Comparison of ENCODE assay signal across 10 cellular contexts in genomic region chr15:90214553-90215205, GRCh38. TPM values are rescaled to one million over a fixed set of nuclear protein-coding genes. Genes with fewer than 3 reads are reported as not detected.
DNase-seq lines count a peak whose midpoint lies in the region; FAIRE-seq and TF ChIP-seq lines count a peak whose summit lies in the region.
"Had no signal": no experiment of that assay in that cellular context is flagged by ENCODE, and none has a peak within 500 bp of the region (broad histone marks: within the 10 kb centered on the region; RNA-seq: fewer than 3 reads in every experiment).

No MANE protein-coding gene starts in this region.

- peak overlapping the region in 1 of 4 donors; percentile 6 for H3K27ac ChIP-seq in esophagus muscularis mucosa (replicated peaks in 1 of 4)
- peak overlapping the region in 7 of 8 donors; percentile 43 to 86 (median 69) for H3K27ac ChIP-seq in spleen

- no peak for FAIRE-seq in GM12891 (lab: Jason Lieb, UNC)

- TF ChIP-seq EP300 in esophagus muscularis mucosa (IDR thresholded peaks at IDR 0.05): no peak

- peak in 2 of 3 experiments; percentile 6 to 35 for TF ChIP-seq CTCF in esophagus muscularis mucosa (IDR thresholded peaks at IDR 0.05)
- TF ChIP-seq CTCF in spleen (IDR thresholded peaks at IDR 0.05 in 8 of 11, conservative IDR thresholded peaks at IDR 0.05 in 3 of 11): peak in 4 of 11 experiments; percentile 10 to 27 (median 15)

- H3K27me3 ChIP-seq in esophagus muscularis mucosa (no peaks in the 10 kb centered on the region), spleen (replicated peaks in 1 of 7) (no peaks in the 10 kb centered on the region)

- H3K4me1 ChIP-seq in esophagus muscularis mucosa (peaks cover 40 to 55% (median 50%) of the 10 kb centered on the region in 4 donors), spleen (peaks cover 40 to 100% (median 78%) of the 10 kb centered on the region in 6 donors)

- WGBS in esophagus muscularis mucosa: 77% methylated on average over 8 of the region's 8 CpGs
- 60 to 70% (median 64%) methylated on average over 8 of the region's 8 CpGs for WGBS in spleen, 5 donors

- peak; percentile 33 for DNase-seq in NCI-H82 (lab: John Stamatoyannopoulos, UW)
- DNase-seq in NCI-H82 treated with DMSO at 0.1 percent for 48 hours (lab: John Stamatoyannopoulos, UW; ENCODE audit: unreplicated experiment): no peak
- peak; percentile 2 for DNase-seq in OCI-M1 (lab: John Stamatoyannopoulos, UW)
- DNase-seq in esophagus muscularis mucosa (ENCODE audit: extremely low spot score): no peak
- no peak for DNase-seq in spleen
- DNase-seq in activated CD4-positive, CD25-positive, alpha-beta regulatory T cell treated with anti-CD3 and anti-CD28 coated beads, Interleukin-2, amount 50 U/mL, for 72 hours: no peak
- no peak for DNase-seq in GM12891 (ENCODE audit: insufficient read length, low spot score)
- DNase-seq in SHP77 treated with DMSO at 0.1 percent for 48 hours (lab: John Stamatoyannopoulos, UW): no peak
- DNase-seq: effector CD4-positive, alpha-beta T cell; NCI-H748 treated with DMSO at 0.1 percent for 48 hours had no signal

- H3K4me3 ChIP-seq in esophagus muscularis mucosa (no peak overlapping the region), spleen (no peak overlapping the region)

- intact Hi-C loops in esophagus muscularis mucosa (cut with DNase I): no loop called here
- intact Hi-C loops in spleen (cut with DNase I; ENCODE audit: low total_unique reads): no loop called here

- TF ChIP-seq POLR2A in esophagus muscularis mucosa (IDR thresholded peaks at IDR 0.05; ENCODE audit: low read depth): no peak
- TF ChIP-seq POLR2A in spleen (IDR thresholded peaks at IDR 0.05): no peak
- no peak for TF ChIP-seq POLR2A in GM12891 (IDR thresholded peaks at IDR 0.05; ENCODE audit: low read depth, low read length)

- peaks cover 7 to 29% (median 19%) of the 10 kb centered on the region in 4 donors for H3K36me3 ChIP-seq in esophagus muscularis mucosa
- peaks cover 0 to 69% (median 11%) of the 10 kb centered on the region in 6 donors for H3K36me3 ChIP-seq in spleen

- no peaks in the 10 kb centered on the region for H3K9me3 ChIP-seq in esophagus muscularis mucosa
- H3K9me3 ChIP-seq in spleen: no peaks in the 10 kb centered on the region

TF ChIP-seq in GM12891, 5 proteins besides CTCF, POLR2A, EP300 and RAD21:
- TF ChIP-seq SPI1 (IDR thresholded peaks at IDR 0.05; ENCODE audit: low read depth, low read length): no peak
- no peak for TF ChIP-seq PAX5 (IDR thresholded peaks at IDR 0.05; ENCODE audit: insufficient read depth, low read length, severe bottlenecking)
- TF ChIP-seq POLR2AphosphoS5 (IDR thresholded peaks at IDR 0.05; ENCODE audit: low read depth, low read length): no peak
- TF ChIP-seq POU2F2 (IDR thresholded peaks at IDR 0.05; ENCODE audit: low read depth, low read length): no peak
- TF ChIP-seq TAF1 (IDR thresholded peaks at IDR 0.05; ENCODE audit: low read depth, low read length): no peak

RNA-seq across cellular contexts. Expression of gene SEMA4B, which starts 13.5 kb away (rescaled TPM):
- total RNA-seq in esophagus muscularis mucosa: 10 to 100 TPM; 30.7 to 68.3 (median 43.4) TPM
- total RNA-seq in spleen: 10 to 100 TPM; 57.7 to 90.0 (median 77.0) TPM
- polyA plus RNA-seq in spleen: 10 to 100 TPM; 16.4 to 25.0 (median 16.7) TPM
- polyA plus RNA-seq in GM12891 (2012; ENCODE audit: low read depth, missing spikeins): 8.2 TPM

RNA-seq across cellular contexts. Expression of gene CIB1, which starts 19.1 kb away (rescaled TPM):
- 10 to 100 TPM; 27.2 to 49.0 (median 33.8) TPM for total RNA-seq in esophagus muscularis mucosa
- 10 to 100 TPM; 31.7 to 83.2 (median 77.3) TPM for total RNA-seq in spleen
- 100 to 1,000 TPM; 166 to 247 (median 212) TPM for polyA plus RNA-seq in spleen
- polyA plus RNA-seq in GM12891 (2012; ENCODE audit: low read depth, missing spikeins): 88.7 TPM

RNA-seq across cellular contexts. Expression of gene GDPGP1, which starts 19.3 kb away (rescaled TPM):
- total RNA-seq in esophagus muscularis mucosa (1 to 10 TPM; 3.8 to 7.4 (median 5.3) TPM), spleen (10 to 100 TPM in 3 of 7 donors, 1 to 10 TPM in 4; 7.3 to 13.4 (median 9.9) TPM)
- polyA plus RNA-seq in spleen: 1 to 10 TPM; 1.9 to 4.3 (median 3.2) TPM
- polyA plus RNA-seq in GM12891 (2012; ENCODE audit: low read depth, missing spikeins): 2.0 TPM

RNA-seq across cellular contexts. Expression of gene TTLL13, which starts 34.7 kb away (rescaled TPM):
- total RNA-seq in esophagus muscularis mucosa (under 1 TPM in 2 of 4 donors, not detected in 2; 0.32 to 0.42 TPM), spleen (1 to 10 TPM in 1 of 7 donors, under 1 TPM in 3, not detected in 3; 0.14 to 1.8 (median 0.35) TPM)
- under 1 TPM; 0.03 to 0.17 (median 0.10) TPM for polyA plus RNA-seq in spleen
- 0.06 TPM for polyA plus RNA-seq in GM12891 (2012; ENCODE audit: low read depth, missing spikeins)

RNA-seq across cellular contexts. Expression of gene NGRN, which starts 50.8 kb away (rescaled TPM):
- 100 to 1,000 TPM; 140 to 166 (median 154) TPM for total RNA-seq in esophagus muscularis mucosa
- total RNA-seq in spleen: 10 to 100 TPM; 45.3 to 52.6 (median 46.8) TPM
- 10 to 100 TPM; 27.2 to 53.2 (median 38.0) TPM for polyA plus RNA-seq in spleen
- 16.2 TPM for polyA plus RNA-seq in GM12891 (2012; ENCODE audit: low read depth, missing spikeins)

Comparison
In these comparisons a context has a peak if more than half of its experiments do, and no peak if none do; other contexts are left out.
1. DNase-seq: peak in NCI-H82 (single experiment) and OCI-M1 (single experiment); none in NCI-H82 treated with DMSO at 0.1 percent for 48 hours (single experiment), esophagus muscularis mucosa (single experiment), spleen (single experiment), activated CD4-positive, CD25-positive, alpha-beta regulatory T cell treated with anti-CD3 and anti-CD28 coated beads, Interleukin-2, amount 50 U/mL, for 72 hours (single experiment), GM12891 (single experiment) and SHP77 treated with DMSO at 0.1 percent for 48 hours (single experiment).